Comparison of ENCODE assay signal across 4 cellular contexts in the genomic region with DNA sequence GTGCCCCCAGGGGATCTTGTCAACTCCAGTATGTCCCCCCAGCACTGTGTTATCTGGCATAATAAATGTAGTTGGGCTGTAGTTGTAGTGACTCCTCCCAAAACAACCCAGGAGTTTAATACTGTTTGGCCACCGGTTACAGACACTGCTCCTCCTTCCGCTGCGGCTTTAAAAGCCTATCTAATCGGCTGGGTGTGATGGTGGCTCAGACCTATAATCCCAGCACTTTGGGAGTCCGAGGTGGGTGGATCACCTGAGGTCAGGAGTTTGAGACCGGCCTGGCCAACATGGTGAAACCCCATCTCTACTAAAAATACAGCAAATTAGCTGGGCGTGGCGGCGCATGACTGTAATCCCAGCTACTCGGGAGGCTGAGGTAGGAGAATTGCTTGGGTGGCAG. TPM values are rescaled to one million over a fixed set of nuclear protein-coding genes. Genes with fewer than 3 reads are reported as not detected.
DNase-seq lines count a peak whose midpoint lies in the region; ATAC-seq, FAIRE-seq and TF ChIP-seq lines count a peak whose summit lies in the region.
"Not testable (repeated sequence)": the region's sequence is repeated elsewhere in the genome, so short reads cannot be mapped to it uniquely, and the experiment has no call there.

No MANE protein-coding gene starts in this region.

- not testable (repeated sequence) for H3K4me3 Mint-ChIP-seq in osteocyte (ENCODE audit: unreplicated experiment)

- intact Hi-C loops in K562 (cut with micrococcal nuclease) = not testable (repeated sequence)

- in situ Hi-C loops in K562 (cut with MboI) = loop anchor here (5.0 kb wide), 1 partner anchor 1734 kb away; no protein-coding TSS in a partner anchor

- H3K9me3 Mint-ChIP-seq in osteocyte (ENCODE audit: unreplicated experiment) = not testable (repeated sequence)

- not testable (repeated sequence) for H3K27me3 ChIP-seq in WERI-Rb-1 (ENCODE audit: insufficient read depth, low read depth, severe bottlenecking); K562 (ENCODE audit: control insufficient read depth in 2 of 2, insufficient read depth in 2 of 2, low read length in 2 of 2)

- not testable (repeated sequence) for H3K79me2 ChIP-seq in K562 (ENCODE audit: control insufficient read depth, insufficient read depth, low read length)

- TF ChIP-seq EP300 in K562 (IDR thresholded peaks at IDR 0.05; ENCODE audit: low read length) = not testable (repeated sequence)

- H3K4me1 Mint-ChIP-seq in osteocyte (ENCODE audit: unreplicated experiment) = not testable (repeated sequence)

- POLR2A ChIA-PET in K562 (lab: Yijun Ruan, JAX) = not testable (repeated sequence)

- TF ChIP-seq POLR2A in K562 (conservative IDR thresholded peaks at IDR 0.05) = not testable (repeated sequence)

- not testable (repeated sequence) for TF ChIP-seq CTCF in WERI-Rb-1 (IDR thresholded peaks at IDR 0.05; ENCODE audit: low read depth, low read length); K562 (IDR thresholded peaks at IDR 0.05 in 2 of 3, conservative IDR thresholded peaks at IDR 0.05 in 1 of 3; ENCODE audit: insufficient read depth in 2 of 3, low read depth in 1 of 3, low read length in 3 of 3); osteocyte (IDR thresholded peaks at IDR 0.05)

- H3K36me3 Mint-ChIP-seq in osteocyte (ENCODE audit: unreplicated experiment) = not testable (repeated sequence)

- WGBS in K562 (ENCODE audit: insufficient coverage, low coverage, missing lambda C conversion rate) = 3% methylated on average over 8 of the region's 10 CpGs

- H3K4me3 ChIP-seq in WERI-Rb-1 (ENCODE audit: low read depth, low read length); K562: not testable (repeated sequence)

- H2AFZ ChIP-seq in K562 (ENCODE audit: low read depth, low read length) = not testable (repeated sequence)

- not testable (repeated sequence) for H3K27ac ChIP-seq in WERI-Rb-1; K562 (ENCODE audit: extremely low read depth, low read depth, low read length)

- BruUV-seq in K562 (replicated peaks; lab: Mats Ljungman, UMichigan) = not testable (repeated sequence)

- TF ChIP-seq RAD21 in K562 (CRISPR knock-in tag; conservative IDR thresholded peaks at IDR 0.05 in 1 of 2, IDR thresholded peaks at IDR 0.05 in 1 of 2) = not testable (repeated sequence)

- H3K27ac Mint-ChIP-seq in osteocyte (ENCODE audit: unreplicated experiment) = not testable (repeated sequence)

- not testable (repeated sequence) for H3K9me1 ChIP-seq in K562 (ENCODE audit: control insufficient read depth, insufficient read depth, low read length)

- not testable (repeated sequence) for H3K9me3 ChIP-seq in WERI-Rb-1 (ENCODE audit: severe bottlenecking); K562 (replicated peaks; ENCODE audit: control insufficient read depth, insufficient read depth, low read depth, low read length)

- H3K4me2 ChIP-seq in K562 (ENCODE audit: insufficient read depth, low read length) = not testable (repeated sequence)

- H4K20me1 ChIP-seq in K562 (replicated peaks; ENCODE audit: control insufficient read depth, insufficient read depth, low read length) = not testable (repeated sequence)

- peak; percentile 80 for ATAC-seq in K562

- not testable (repeated sequence) for H3K9ac ChIP-seq in K562 (ENCODE audit: insufficient read depth in 1 of 2, low read depth in 2 of 2, low read length in 2 of 2)

- H3K27me3 Mint-ChIP-seq in osteocyte (ENCODE audit: unreplicated experiment) = peaks cover 18% of the 10 kb centered on the region

- CTCF ChIA-PET in K562 (lab: Yijun Ruan, JAX; ENCODE audit: low intra/inter-chr PET ratio) = not testable (repeated sequence)

- DNase-seq in NCI-H82 (lab: John Stamatoyannopoulos, UW) = peak; percentile 4
- peak; percentile 50 for DNase-seq in WERI-Rb-1
- DNase-seq in K562 (ENCODE audit: extremely low read depth in 1 of 4, low spot score in 3 of 4) = not testable (repeated sequence)
- peak; percentile 32 for DNase-seq in osteocyte (ENCODE audit: extremely low spot score, unreplicated experiment)

- not testable (repeated sequence) for FAIRE-seq in K562 (lab: Jason Lieb, UNC)

- peaks cover 0 to 19% of the 10 kb centered on the region in 2 experiments; a peak in 2 of 5 replicates for H3K4me1 ChIP-seq in K562 (replicated peaks in 1 of 2; ENCODE audit: control insufficient read depth in 2 of 2, insufficient read depth in 2 of 2, low read length in 2 of 2)

- H3K36me3 ChIP-seq in WERI-Rb-1; K562 (ENCODE audit: control insufficient read depth, insufficient read depth, low read length): not testable (repeated sequence)

RNA-seq across cellular contexts. Expression of a gene that starts 34.7 kb away (rescaled TPM):
- total RNA-seq in K562 (2011; cell fraction: chromatin; rRNA removed; ENCODE audit: low replicate concordance) = 45.4 and 75.5 TPM in 2 replicates
- total RNA-seq in K562 (2011; cell fraction: nucleolus; rRNA removed) = 20.5 and 28.2 TPM in 2 replicates
- 29.3 and 39.0 TPM in 2 replicates for total RNA-seq in K562 (2011; cell fraction: nucleoplasm; rRNA removed)
- total RNA-seq in K562 (2014; rRNA removed) = 13.9 and 18.6 TPM in 2 replicates
- total RNA-seq in K562 (2014; rRNA removed; fragmentation: Illumina TruSeq; extraction: Trizol) = 19.7 and 20.2 TPM in 2 replicates
- total RNA-seq in K562 (2015; rRNA removed; fragmentation: Illumina TruSeq; extraction: Trizol) = 22.1 and 23.4 TPM in 2 replicates
- 25.4 and 29.8 TPM in 2 replicates for total RNA-seq in K562 (2021)
- polyA plus RNA-seq in K562 (2011; rRNA removed) = 10.8 and 17.6 TPM in 2 replicates
- polyA plus RNA-seq in K562 (2011; cell fraction: cytosol; rRNA removed) = 14.2 and 16.1 TPM in 2 replicates
- polyA plus RNA-seq in K562 (2011; cell fraction: nucleus; rRNA removed) = 23.9 and 25.8 TPM in 2 replicates
- polyA plus RNA-seq in K562 (2012) = 20.9 and 21.0 TPM in 2 replicates
- 28.7 and 36.3 TPM in 2 replicates for polyA plus RNA-seq in K562 (2014; fragmentation: Illumina TruSeq; extraction: Trizol)
- polyA plus RNA-seq in K562 (2014; fragmentation: Nextera tagmentation; extraction: Ambion mirVana) = 1 to 10 TPM; 7.2 to 8.1 TPM
- 12.2 and 14.7 TPM in 2 replicates for polyA plus RNA-seq in K562 (2014; rRNA removed)
- 28.0 and 41.4 TPM in 2 replicates for polyA minus RNA-seq in K562 (2011; rRNA and poly(A)+ RNA removed)
- 17.2 and 20.8 TPM in 2 replicates for polyA minus RNA-seq in K562 (2011; cell fraction: cytosol; rRNA and poly(A)+ RNA removed)
- polyA minus RNA-seq in K562 (2011; cell fraction: nucleus; rRNA and poly(A)+ RNA removed) = 16.8 and 32.4 TPM in 2 replicates
- 19.7 and 22.4 TPM in 2 replicates for total RNA-seq in osteocyte
